ENCODE assay signal across 8 cellular contexts in genomic region chr16:75251280-75252048, GRCh38. TPM values are rescaled to one million over a fixed set of nuclear protein-coding genes. Genes with fewer than 3 reads are reported as not detected.
DNase-seq lines count a peak whose midpoint lies in the region; ATAC-seq and TF ChIP-seq lines count a peak whose summit lies in the region.

Gene BCAR1 (minus strand): TSS chr16:75251624. CDS start chr16:75251482, 142 bp downstream.

- H3K36me3 Mint-ChIP-seq in Calu3 (ENCODE audit: insufficient read depth, unreplicated experiment) (peaks cover 75% of the 10 kb centered on the region), MCF 10A (ENCODE audit: insufficient read depth, unreplicated experiment) (peaks cover 12% of the 10 kb centered on the region)

- peak; percentile 93 for DNase-seq in Calu3
- DNase-seq in NCI-H82 (lab: John Stamatoyannopoulos, UW) = peak; percentile 89
- DNase-seq in MCF 10A (ENCODE audit: unreplicated experiment) = peak; percentile 81
- DNase-seq in retinal pigment epithelial cell (ENCODE audit: low read depth) = peak; percentile 75
- DNase-seq in stimulated activated CD4-positive, alpha-beta T cell treated with anti-CD3 and anti-CD28 coated beads, Interleukin-4, amount 100 ng/mL, for 1 hour = no peak

- H3K27me3 Mint-ChIP-seq in Calu3 (ENCODE audit: unreplicated experiment) (no peaks in the 10 kb centered on the region), MCF 10A (ENCODE audit: insufficient read depth, unreplicated experiment) (no peaks in the 10 kb centered on the region)

- peak within 1 kb of the TSS; percentile 96 for H3K4me3 Mint-ChIP-seq in Calu3 (ENCODE audit: low read depth, unreplicated experiment)
- H3K4me3 Mint-ChIP-seq in MCF 10A (ENCODE audit: unreplicated experiment) = peak within 1 kb of the TSS; percentile 75

- H3K4me3 ChIP-seq in iPS-11a (ENCODE audit: low read depth, low read length) = peak within 1 kb of the TSS; percentile 74
- peak within 1 kb of the TSS; percentile 97 for H3K4me3 ChIP-seq in retinal pigment epithelial cell (ENCODE audit: low read length)

- H3K9me3 Mint-ChIP-seq in Calu3 (ENCODE audit: low read depth, unreplicated experiment) (no peaks in the 10 kb centered on the region), MCF 10A (ENCODE audit: unreplicated experiment) (no peaks in the 10 kb centered on the region)

- peak within 1 kb of the TSS; percentile 93 for H3K27ac Mint-ChIP-seq in Calu3 (ENCODE audit: unreplicated experiment)
- H3K27ac Mint-ChIP-seq in MCF 10A (ENCODE audit: low read depth, unreplicated experiment) = peak within 1 kb of the TSS; percentile 82

- in situ Hi-C loops in GM18951 (cut with MboI; ENCODE audit: low sequenced_read_pairs, unreplicated experiment) = no loop called here

- intact Hi-C loops in Calu3 (cut with micrococcal nuclease; ENCODE audit: unreplicated experiment) (no loop called here), MCF 10A (cut with micrococcal nuclease) (no loop called here)

- TF ChIP-seq POLR2A in GM18951 (IDR thresholded peaks at IDR 0.05; ENCODE audit: extremely low read depth, insufficient read depth, insufficient read length) = peak; percentile 72

- POLR2A ChIA-PET in MCF 10A (lab: Yijun Ruan, JAX) = interaction anchor here (1.1 to 4.4 kb wide), 12 partner anchors 15 to 182 kb away, joined by 3 to 106 read pairs (median 8); partner anchors contain the start of gene CFDP1

- no TSS peak for BruUV-seq in Calu3 (replicated peaks; lab: Mats Ljungman, UMichigan)
- BruUV-seq in MCF 10A (replicated peaks; lab: Mats Ljungman, UMichigan) = no TSS peak

- CTCF ChIA-PET in Calu3 (lab: Charles Lee) = interaction anchor here (1.9 to 2.2 kb wide), 3 partner anchors 18 to 134 kb away, joined by 7 to 16 read pairs (median 8); no protein-coding TSS in a partner anchor
- CTCF ChIA-PET in MCF 10A (lab: Yijun Ruan, JAX) = interaction anchor here (0.5 to 1.6 kb wide), 7 partner anchors 10 to 291 kb away, joined by 3 to 5 read pairs (median 4); no protein-coding TSS in a partner anchor

- TF ChIP-seq CTCF in Calu3 (IDR thresholded peaks at IDR 0.05; ENCODE audit: unreplicated experiment) (peak; percentile 49), MCF 10A (IDR thresholded peaks at IDR 0.05; ENCODE audit: unreplicated experiment) (no peak), retinal pigment epithelial cell (conservative IDR thresholded peaks at IDR 0.05; ENCODE audit: low read depth, low read length) (no peak)

- peak; percentile 76 for ATAC-seq in HG03103 (IDR thresholded peaks at IDR 0.05; ENCODE audit: low read depth, unreplicated experiment)

- H3K4me1 Mint-ChIP-seq in Calu3 (ENCODE audit: low read depth, unreplicated experiment) (peaks cover 58% of the 10 kb centered on the region), MCF 10A (ENCODE audit: insufficient read depth, unreplicated experiment) (peaks cover 32% of the 10 kb centered on the region)

RNA-seq across cellular contexts. Expression of gene BCAR1, which starts in this region (rescaled TPM):
- total RNA-seq in Calu3 (2022) (153 and 168 TPM in 2 replicates), MCF 10A (2022) (58.6 and 68.1 TPM in 2 replicates)
